Comparison of ENCODE assay signal across 34 cellular contexts in the genomic region with DNA sequence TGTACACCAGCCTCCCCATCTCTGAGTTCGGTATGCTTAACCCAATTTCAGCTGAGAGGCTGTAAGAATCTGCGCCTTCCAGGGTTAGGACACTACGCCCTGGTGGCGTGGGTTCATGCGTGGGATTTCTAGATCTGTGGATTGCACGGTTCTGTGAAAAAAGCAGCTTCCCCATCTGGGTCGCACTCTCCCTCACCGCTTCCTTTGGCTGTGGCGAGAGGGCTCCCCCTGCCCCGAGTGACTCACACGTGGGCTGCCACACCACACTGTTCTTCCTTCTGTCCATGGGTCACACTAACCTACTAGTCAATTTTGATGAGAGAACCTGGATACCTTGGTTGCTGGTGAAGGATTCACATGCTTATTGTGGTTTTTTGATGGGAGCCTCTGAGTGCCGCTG.
"Had no signal": no experiment of that assay in that cellular context is flagged by ENCODE, and none has a peak within 500 bp of the region (broad histone marks: within the 10 kb centered on the region; RNA-seq: fewer than 3 reads in every experiment).

No MANE protein-coding gene starts in this region.

- H3K4me3 Mint-ChIP-seq: activated B cell treated with CpG ODN at 0.5 μM for 24 hours; activated naive CD8-positive, alpha-beta T cell; activated T-cell treated with anti-CD3 and anti-CD28 coated beads, Interleukin-2, amount 50 U/mL, for 24 hours; activated T-cell treated with anti-CD3 and anti-CD28 coated beads, Interleukin-2, amount 50 U/mL, for 72 hours; effector memory CD8-positive, alpha-beta T cell; T-helper 17 cell; T-helper 2 cell treated with Interferon-gamma antibody and Interleukin-4, amounts not matched to agents 5 μg/mL and 100 μg/mL, for 36 hours had no signal

- H3K27me3 ChIP-seq: brain microvascular endothelial cell, esophagus squamous epithelium, heart left ventricle had no signal

- H3K36me3 Mint-ChIP-seq: activated naive CD8-positive, alpha-beta T cell had no signal

- H3K27ac ChIP-seq: brain microvascular endothelial cell, esophagus squamous epithelium, heart left ventricle, WERI-Rb-1 had no signal

- ATAC-seq: activated CD4-positive, CD25-positive, alpha-beta regulatory T cell treated with anti-CD3 and anti-CD28 coated beads, Interleukin-2, amount 50 U/mL, for 24 hours; activated T-cell treated with anti-CD3 and anti-CD28 coated beads, Interleukin-2, amount 50 U/mL, for 72 hours; effector memory CD8-positive, alpha-beta T cell; heart left ventricle; T-helper 17 cell had no signal

- DNase-seq: activated B cell treated with CpG ODN at 0.5 μM for 24 hours; activated CD4-positive, alpha-beta T cell treated with anti-CD3 and anti-CD28 coated beads for 48 hours; activated CD4-positive, alpha-beta T cell treated with anti-CD3 and anti-CD28 coated beads, Interleukin-2, amount 50 U/mL, for 1 hour; activated CD4-positive, alpha-beta T cell treated with anti-CD3 and anti-CD28 coated beads, Interleukin-2, amount 50 U/mL, for 48 hours; activated CD8-positive, alpha-beta memory T cell treated with anti-CD3 and anti-CD28 coated beads, Interleukin-2, amount 50 U/mL, for 48 hours; activated effector memory CD4-positive, alpha-beta T cell treated with Interleukin-2 at 50 U/mL for 16 hours; activated gamma-delta T cell treated with Interleukin-2 at 50 U/mL for 16 hours; activated naive CD4-positive, alpha-beta T cell treated with anti-CD3 and anti-CD28 coated beads, Interleukin-2, amount 50 U/mL, for 16 hours; activated naive CD4-positive, alpha-beta T cell treated with Interleukin-2 at 50 U/mL for 16 hours; activated T-cell treated with anti-CD3 and anti-CD28 coated beads for 4 hours; activated T-cell treated with anti-CD3 and anti-CD28 coated beads, Interleukin-2, amount 50 U/mL, for 24 hours; activated T-cell treated with anti-CD3 and anti-CD28 coated beads, Interleukin-2, amount 50 U/mL, for 72 hours; amniotic stem cell; anterior cingulate cortex; brain microvascular endothelial cell; cortex of kidney; dermis blood vessel endothelial cell; effector CD4-positive, alpha-beta T cell; effector memory CD8-positive, alpha-beta T cell; erythroblast; esophagus squamous epithelium; foreskin melanocyte; glutamatergic neuron; heart left ventricle; T-helper 1 cell; T-helper 17 cell; T1000; WERI-Rb-1 had no signal

- H3K4me1 Mint-ChIP-seq: activated B cell treated with CpG ODN at 0.5 μM for 24 hours, T-helper 17 cell had no signal

- FAIRE-seq: astrocyte, bronchial epithelial cell, colon had no signal

- H3K27ac Mint-ChIP-seq: activated B cell treated with CpG ODN at 0.5 μM for 24 hours; activated naive CD8-positive, alpha-beta T cell; activated T-cell treated with anti-CD3 and anti-CD28 coated beads, Interleukin-2, amount 50 U/mL, for 24 hours; activated T-cell treated with anti-CD3 and anti-CD28 coated beads, Interleukin-2, amount 50 U/mL, for 72 hours; effector memory CD8-positive, alpha-beta T cell; T-helper 17 cell; T-helper 2 cell treated with Interferon-gamma antibody and Interleukin-4, amounts not matched to agents 5 μg/mL and 100 μg/mL, for 36 hours had no signal
